In the genomic region with DNA sequence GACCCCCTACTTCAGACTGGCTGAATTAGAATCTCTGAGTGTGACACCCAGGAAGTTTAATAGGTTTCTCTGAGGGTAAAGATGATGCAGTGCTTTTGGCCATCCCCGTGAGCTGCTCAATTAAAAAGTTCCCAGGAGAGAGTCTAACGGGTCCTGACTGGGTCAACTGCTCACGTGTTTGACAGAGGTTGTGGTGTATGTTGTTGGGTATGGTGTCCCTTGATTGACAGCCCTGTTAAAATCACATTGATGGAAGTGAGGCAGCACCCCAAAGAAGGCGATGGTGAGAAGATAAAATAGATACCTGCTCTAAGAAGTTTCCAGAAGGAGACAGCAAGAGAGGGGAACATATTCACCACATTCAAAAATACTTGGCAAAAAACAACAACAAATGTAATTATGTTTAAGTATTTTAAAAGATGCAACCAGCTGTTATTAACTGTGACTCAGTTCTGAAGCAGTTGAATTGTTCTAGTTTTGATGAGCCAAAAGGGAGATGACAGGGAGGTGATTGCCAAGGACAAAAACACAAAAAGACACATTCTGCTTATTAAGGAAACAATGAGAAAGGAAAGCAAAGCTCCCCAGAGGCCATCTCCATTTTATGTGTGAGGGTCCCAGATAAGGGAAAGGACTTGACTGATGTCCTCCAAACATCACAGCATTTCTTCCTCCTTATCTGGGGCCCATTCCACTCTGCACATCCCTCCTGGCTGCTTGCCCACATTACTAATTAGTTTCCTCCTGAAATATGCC, we compare ENCODE assay signal across 21 cellular contexts. TPM values are rescaled to one million over a fixed set of nuclear protein-coding genes. Genes with fewer than 3 reads are reported as not detected.
DNase-seq lines count a peak whose midpoint lies in the region; ATAC-seq and TF ChIP-seq lines count a peak whose summit lies in the region.
"Had no signal": no experiment of that assay in that cellular context is flagged by ENCODE, and none has a peak within 500 bp of the region (broad histone marks: within the 10 kb centered on the region; RNA-seq: fewer than 3 reads in every experiment).

No MANE protein-coding gene starts in this region.

- no peak overlapping the region for H3K9ac ChIP-seq in PC-3 (ENCODE audit: low read length)

- intact Hi-C loops in PC-3 (cut with micrococcal nuclease): loop anchor here (1.0 to 5.0 kb wide), 3 partner anchors 46 to 94 kb away; no protein-coding TSS in a partner anchor

- H3K4me2 ChIP-seq in PC-3 (ENCODE audit: low read length): no peak overlapping the region

- peaks cover 13% of the 10 kb centered on the region for H3K4me1 ChIP-seq in PC-3 (ENCODE audit: insufficient read depth, low read length)
- H3K4me1 ChIP-seq: Caco-2, HAP-1 had no signal

- no peak overlapping the region for H3K4me3 ChIP-seq in choroid plexus epithelial cell (ENCODE audit: low read depth, low read length)
- H3K4me3 ChIP-seq in PC-3 (ENCODE audit: low read length): no peak overlapping the region
- H3K4me3 ChIP-seq: HAP-1, lung, ovary, tibial nerve had no signal

- H3K9me2 ChIP-seq in PC-3 (replicated peaks; ENCODE audit: low read length): no peaks in the 10 kb centered on the region

- no peaks in the 10 kb centered on the region for H3F3A ChIP-seq in PC-3 (ENCODE audit: low read length, unreplicated experiment)

- no peak overlapping the region for H3K27ac ChIP-seq in PC-3 (ENCODE audit: low read length)
- H3K27ac ChIP-seq: HL-60, ovary had no signal

- H3K9me3 ChIP-seq in PC-3 (ENCODE audit: low read length): no peaks in the 10 kb centered on the region
- H3K9me3 ChIP-seq: Caco-2, HAP-1, ovary, tibial nerve had no signal

- no peaks in the 10 kb centered on the region for H3K79me2 ChIP-seq in PC-3 (ENCODE audit: low read length)

- DNase-seq in GM03348 (ENCODE audit: low spot score) (peak; percentile 6), LHCN-M2 (ENCODE audit: low read depth) (peak; percentile 81), choroid plexus epithelial cell (ENCODE audit: low read depth) (peak; percentile 17), retina (peak; percentile 27), PC-3 (no peak)
- DNase-seq in activated CD4-positive, alpha-beta T cell treated with anti-CD3 and anti-CD28 coated beads, Interleukin-2, amount 50 U/mL, for 48 hours: no peak
- DNase-seq: activated CD4-positive, alpha-beta T cell treated with anti-CD3 and anti-CD28 coated beads, Interleukin-2, amount 10 ng/mL, durations not matched to agents 7 days and 5 days; activated CD8-positive, alpha-beta memory T cell treated with anti-CD3 and anti-CD28 coated beads, Interleukin-2, amount 50 U/mL, for 48 hours; activated gamma-delta T cell treated with Interleukin-2 at 50 U/mL for 16 hours; amniotic stem cell; Caco-2; effector memory CD8-positive, alpha-beta T cell; NCI-H345; ovary; stimulated activated CD4-positive, alpha-beta T cell treated with anti-CD3 and anti-CD28 coated beads, Interleukin-2, amount 100 ng/mL, for 24 hours; SW 1271 had no signal

- no peaks in the 10 kb centered on the region for H3K27me3 ChIP-seq in PC-3 (ENCODE audit: low read length)
- H3K27me3 ChIP-seq: ovary, tibial nerve had no signal

- CTCF ChIA-PET in PC-3 (lab: Charles Lee): interaction anchor here (4.7 kb wide), 1 partner anchor 93 kb away, joined by 89 read pairs; no protein-coding TSS in a partner anchor

- TF ChIP-seq CTCF in choroid plexus epithelial cell (conservative IDR thresholded peaks at IDR 0.05; ENCODE audit: low read depth, low read length): no peak
- TF ChIP-seq CTCF in PC-3 (conservative IDR thresholded peaks at IDR 0.05; ENCODE audit: low read depth, low read length): no peak

- POLR2A ChIA-PET in PC-3 (lab: Charles Lee; ENCODE audit: unreplicated experiment): no interaction called here

- no peaks in the 10 kb centered on the region for H4K20me1 ChIP-seq in PC-3 (ENCODE audit: low read length)

- no peaks in the 10 kb centered on the region; the same call in 1 of the 2 replicates for H3K36me3 ChIP-seq in PC-3 (ENCODE audit: low read depth, low read length)
- H3K36me3 ChIP-seq: HAP-1, ovary had no signal

- ATAC-seq in GM18867 (IDR thresholded peaks at IDR 0.05; ENCODE audit: unreplicated experiment): no peak
- no peak for ATAC-seq in PC-3

- BruUV-seq in PC-3 (replicated peaks; lab: Mats Ljungman, UMichigan): no TSS peak

- H2AFZ ChIP-seq in PC-3 (ENCODE audit: low read length): no peak overlapping the region

RNA-seq across cellular contexts. Expression of gene GMCL1, which starts 11.5 kb away (rescaled TPM):
- total RNA-seq in LHCN-M2 (2014; rRNA removed): 6.7 and 9.1 TPM in 2 replicates
- polyA plus RNA-seq in LHCN-M2 (2012): 3.7 TPM
- 12.7 TPM in 2 replicates for total RNA-seq in PC-3 (2014; rRNA removed)

Comparison
In these comparisons a context has a peak if more than half of its experiments do, and no peak if none do; other contexts are left out.
1. DNase-seq: peak in GM03348 (single experiment), LHCN-M2 (single experiment), choroid plexus epithelial cell (single experiment) and retina (single experiment); none in activated CD4-positive, alpha-beta T cell treated with anti-CD3 and anti-CD28 coated beads, Interleukin-2, amount 50 U/mL, for 48 hours (0 of 2) and PC-3 (single experiment).